ENCODE assay signal across 26 cellular contexts in the genomic region with DNA sequence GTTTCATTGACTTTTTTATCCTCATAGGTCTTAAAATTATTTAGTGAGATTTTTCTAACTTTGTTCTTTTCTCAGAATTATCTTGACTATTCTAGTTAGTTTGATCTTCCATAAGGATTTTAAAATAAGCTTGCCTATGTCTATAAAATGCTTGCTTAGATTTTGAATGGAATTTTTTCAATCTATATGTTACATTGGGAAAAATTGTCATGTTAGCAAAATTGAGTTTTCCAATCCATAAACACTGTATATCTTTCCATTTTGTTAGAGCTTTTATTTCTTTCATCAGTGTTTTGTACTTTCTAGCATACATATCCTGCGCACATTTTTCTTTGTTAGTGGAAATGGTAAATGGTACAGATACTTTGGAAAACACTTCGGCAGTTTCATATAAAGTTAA.
"Had no signal": no experiment of that assay in that cellular context is flagged by ENCODE, and none has a peak within 500 bp of the region (broad histone marks: within the 10 kb centered on the region; RNA-seq: fewer than 3 reads in every experiment).

No MANE protein-coding gene starts in this region.

- H3K4me1 ChIP-seq: colonic mucosa, esophagus squamous epithelium, gastrocnemius medialis, heart left ventricle, left lung, lower lobe of right lung had no signal

- H3K4me3 ChIP-seq: colonic mucosa, esophagus squamous epithelium, gastrocnemius medialis, heart left ventricle, hepatocyte, left lung, lower lobe of right lung, mucosa of descending colon had no signal

- H3K36me3 Mint-ChIP-seq: mesothelial cell of epicardium, naive B cell had no signal

- H3K9me3 Mint-ChIP-seq: endodermal cell had no signal

- H3K4me1 Mint-ChIP-seq: endodermal cell, immature natural killer cell, naive B cell had no signal

- H2AFZ ChIP-seq: hepatocyte had no signal

- H3K27me3 Mint-ChIP-seq: dendritic cell treated with granulocyte-macrophage colony-stimulating factor and Interleukin-4, amounts not matched to agents 40 ng/mL and 50 ng/mL, for 4 days; effector memory CD8-positive, alpha-beta T cell; naive B cell had no signal

- H3K27ac ChIP-seq: colonic mucosa, epithelial cell of prostate, esophagus squamous epithelium, gastrocnemius medialis, heart left ventricle, hepatocyte, left lung, lower lobe of right lung had no signal

- H3K4me2 ChIP-seq: hepatocyte had no signal

- H3K79me2 ChIP-seq: hepatocyte had no signal

- H3K9me3 ChIP-seq: colonic mucosa, esophagus squamous epithelium, gastrocnemius medialis, heart left ventricle, left lung, lower lobe of right lung, mucosa of descending colon had no signal

- H3K4me3 Mint-ChIP-seq: dendritic cell treated with granulocyte-macrophage colony-stimulating factor and Interleukin-4, amounts not matched to agents 40 ng/mL and 50 ng/mL, for 4 days; effector memory CD8-positive, alpha-beta T cell; endodermal cell; immature natural killer cell; mesothelial cell of epicardium; naive B cell had no signal

- H3K27me3 ChIP-seq: colonic mucosa, esophagus squamous epithelium, gastrocnemius medialis, heart left ventricle, hepatocyte, left lung had no signal

- H3K36me3 ChIP-seq: colonic mucosa, esophagus squamous epithelium, gastrocnemius medialis, heart left ventricle, left lung, lower lobe of right lung had no signal

- ATAC-seq: effector memory CD8-positive, alpha-beta T cell; esophagus mucosa; gastrocnemius medialis; heart left ventricle; left cardiac atrium; left lung; left ventricle myocardium superior; lower lobe of right lung; mucosa of descending colon had no signal

- DNase-seq: colonic mucosa; cortex of kidney; effector CD8-positive, alpha-beta T cell; effector memory CD8-positive, alpha-beta T cell; endodermal cell; erythroblast; esophagus squamous epithelium; foreskin fibroblast; foreskin melanocyte; gastrocnemius medialis; heart left ventricle; hypothalamus; immature natural killer cell; left cardiac atrium; left lung; left ventricle myocardium superior; lower lobe of right lung; mesenchymal stem cell; mucosa of descending colon; naive B cell had no signal

- FAIRE-seq: keratinocyte had no signal

- H3K27ac Mint-ChIP-seq: dendritic cell treated with granulocyte-macrophage colony-stimulating factor and Interleukin-4, amounts not matched to agents 40 ng/mL and 50 ng/mL, for 4 days; effector memory CD8-positive, alpha-beta T cell; endodermal cell; immature natural killer cell; mesothelial cell of epicardium; naive B cell had no signal
